In genomic region chr7:132049462-132050304, GRCh38 we compare ENCODE assay signal across 9 cellular contexts.
A peak's percentile ranks its signal among the peaks of the same experiment; 100 is the strongest.
DNase-seq lines count a peak whose midpoint lies in the region; ATAC-seq and TF ChIP-seq lines count a peak whose summit lies in the region.
"Had no signal": no experiment of that assay in that cellular context is flagged by ENCODE, and none has a peak within 500 bp of the region (broad histone marks: within the 10 kb centered on the region; RNA-seq: fewer than 3 reads in every experiment).

No MANE protein-coding gene starts in this region.

- H3K4me3 Mint-ChIP-seq in activated T-cell treated with anti-CD3 and anti-CD28 coated beads, Interleukin-2, amount 50 U/mL, for 24 hours: no peak overlapping the region
- no peak overlapping the region for H3K4me3 Mint-ChIP-seq in activated T-helper 17 cell treated with anti-CD3 and anti-CD28 coated beads, Interleukin-2, amount 50 U/mL, for 72 hours
- H3K4me3 Mint-ChIP-seq: stimulated activated naive CD8-positive, alpha-beta T cell treated with anti-CD3 and anti-CD28 coated beads, Interleukin-15, Interleukin-2, amounts not matched to agents 100 ng/mL and 50 ng/mL, for 24 hours had no signal

- H3K36me3 ChIP-seq in gastrocnemius medialis: no peaks in the 10 kb centered on the region

- H3K4me1 ChIP-seq in gastrocnemius medialis: peaks cover 9 to 10% of the 10 kb centered on the region in 2 donors

- H3K9me3 Mint-ChIP-seq in activated T-cell treated with anti-CD3 and anti-CD28 coated beads, Interleukin-2, amount 50 U/mL, for 24 hours: no peaks in the 10 kb centered on the region
- peaks cover 4% of the 10 kb centered on the region for H3K9me3 Mint-ChIP-seq in activated T-helper 17 cell treated with anti-CD3 and anti-CD28 coated beads, Interleukin-2, amount 50 U/mL, for 72 hours
- H3K9me3 Mint-ChIP-seq: stimulated activated naive CD8-positive, alpha-beta T cell treated with anti-CD3 and anti-CD28 coated beads, Interleukin-15, Interleukin-2, amounts not matched to agents 100 ng/mL and 50 ng/mL, for 24 hours had no signal

- peaks cover 12% of the 10 kb centered on the region for H3K27me3 Mint-ChIP-seq in activated T-cell treated with anti-CD3 and anti-CD28 coated beads, Interleukin-2, amount 50 U/mL, for 24 hours
- H3K27me3 Mint-ChIP-seq in activated T-helper 17 cell treated with anti-CD3 and anti-CD28 coated beads, Interleukin-2, amount 50 U/mL, for 72 hours: peaks cover 10% of the 10 kb centered on the region

- no peaks in the 10 kb centered on the region for H3K4me1 Mint-ChIP-seq in activated T-cell treated with anti-CD3 and anti-CD28 coated beads, Interleukin-2, amount 50 U/mL, for 24 hours (ENCODE audit: low read depth)
- no peaks in the 10 kb centered on the region for H3K4me1 Mint-ChIP-seq in activated T-helper 17 cell treated with anti-CD3 and anti-CD28 coated beads, Interleukin-2, amount 50 U/mL, for 72 hours

- TF ChIP-seq CTCF in gastrocnemius medialis (IDR thresholded peaks at IDR 0.05 in 4 of 5, conservative IDR thresholded peaks at IDR 0.05 in 1 of 5): peak in 1 of 5 experiments; percentile 41

- no peak overlapping the region for H3K4me3 ChIP-seq in gastrocnemius medialis

- ATAC-seq in activated T-helper 17 cell treated with anti-CD3 and anti-CD28 coated beads, Interleukin-2, amount 50 U/mL, for 72 hours (replicated peaks): no peak
- no peak for ATAC-seq in gastrocnemius medialis

- no peaks in the 10 kb centered on the region for H3K36me3 Mint-ChIP-seq in activated T-cell treated with anti-CD3 and anti-CD28 coated beads, Interleukin-2, amount 50 U/mL, for 24 hours (ENCODE audit: low read depth)
- H3K36me3 Mint-ChIP-seq in activated T-helper 17 cell treated with anti-CD3 and anti-CD28 coated beads, Interleukin-2, amount 50 U/mL, for 72 hours (ENCODE audit: low read depth): no peaks in the 10 kb centered on the region

- peak; percentile 33 for DNase-seq in activated T-cell treated with anti-CD3 and anti-CD28 coated beads, Interleukin-2, amount 50 U/mL, for 24 hours
- DNase-seq in activated T-cell treated with anti-CD3 and anti-CD28 coated beads, Interleukin-2, amount 50 U/mL, for 1 hour: no peak
- DNase-seq in NCI-H82 treated with DMSO at 0.1 percent for 48 hours (lab: John Stamatoyannopoulos, UW; ENCODE audit: unreplicated experiment) (peak; percentile 26), dermis microvascular lymphatic vessel endothelial cell (ENCODE audit: low read depth in 2 of 2) (peak; percentile 15 to 43), renal cortical epithelial cell (ENCODE audit: low read depth) (peak; percentile 21), OCI-M2 (lab: John Stamatoyannopoulos, UW; ENCODE audit: unreplicated experiment) (no peak), gastrocnemius medialis (no peak)

- intact Hi-C loops in gastrocnemius medialis (cut with DNase I; ENCODE audit: low total_unique reads): no loop called here

- TF ChIP-seq POLR2A in gastrocnemius medialis (IDR thresholded peaks at IDR 0.05): no peak

- in situ Hi-C loops in gastrocnemius medialis (cut with MboI; ENCODE audit: low sequenced_read_pairs in 4 of 4): no loop called here

- H3K27ac ChIP-seq in gastrocnemius medialis: no peak overlapping the region

- no peaks in the 10 kb centered on the region for H3K9me3 ChIP-seq in gastrocnemius medialis

- H3K27me3 ChIP-seq in gastrocnemius medialis: no peaks in the 10 kb centered on the region

- H3K27ac Mint-ChIP-seq in activated T-cell treated with anti-CD3 and anti-CD28 coated beads, Interleukin-2, amount 50 U/mL, for 24 hours: no peak overlapping the region
- H3K27ac Mint-ChIP-seq in activated T-helper 17 cell treated with anti-CD3 and anti-CD28 coated beads, Interleukin-2, amount 50 U/mL, for 72 hours: no peak overlapping the region
- H3K27ac Mint-ChIP-seq: stimulated activated naive CD8-positive, alpha-beta T cell treated with anti-CD3 and anti-CD28 coated beads, Interleukin-15, Interleukin-2, amounts not matched to agents 100 ng/mL and 50 ng/mL, for 24 hours had no signal

Comparison
In these comparisons a context has a peak if more than half of its experiments do, and no peak if none do; other contexts are left out.
1. DNase-seq: peak in activated T-cell treated with anti-CD3 and anti-CD28 coated beads, Interleukin-2, amount 50 U/mL, for 24 hours (single experiment), NCI-H82 treated with DMSO at 0.1 percent for 48 hours (single experiment), dermis microvascular lymphatic vessel endothelial cell (2 of 2) and renal cortical epithelial cell (single experiment); none in activated T-cell treated with anti-CD3 and anti-CD28 coated beads, Interleukin-2, amount 50 U/mL, for 1 hour (single experiment), OCI-M2 (single experiment) and gastrocnemius medialis (0 of 2).